ENCODE assay signal across 22 cellular contexts in genomic region chr7:98735801-98736200, GRCh38.
"Had no signal": no experiment of that assay in that cellular context is flagged by ENCODE, and none has a peak within 500 bp of the region (broad histone marks: within the 10 kb centered on the region; RNA-seq: fewer than 3 reads in every experiment).

No MANE protein-coding gene starts in this region.

- H3K27ac ChIP-seq: heart left ventricle, left ventricle myocardium inferior, parathyroid adenoma, right atrium auricular region, right lobe of liver, stomach, testis, thyroid gland, transverse colon, upper lobe of left lung, uterus had no signal

- H3K4me1 ChIP-seq: heart left ventricle, left ventricle myocardium inferior, parathyroid adenoma, right atrium auricular region, right lobe of liver, stomach, testis, thyroid gland, transverse colon, upper lobe of left lung, uterus had no signal

- H3K36me3 ChIP-seq: heart left ventricle, left ventricle myocardium inferior, right atrium auricular region, right lobe of liver, stomach, thyroid gland, transverse colon, upper lobe of left lung, uterus had no signal

- DNase-seq: heart left ventricle; hypothalamus; islet precursor cell; left ventricle myocardium inferior; naive thymus-derived CD8-positive, alpha-beta T cell; nucleus accumbens; right lobe of liver; stimulated activated CD4-positive, alpha-beta T cell treated with anti-CD3 and anti-CD28 coated beads, Interleukin-12 subunit alpha, Interleukin-12 subunit beta, amount 100 ng/mL, for 4 hours; stimulated activated CD4-positive, alpha-beta T cell treated with anti-CD3 and anti-CD28 coated beads, Interleukin-15, amount 100 ng/mL, for 24 hours; stimulated activated CD4-positive, alpha-beta T cell treated with anti-CD3 and anti-CD28 coated beads, Interleukin-2, amount 100 ng/mL, for 24 hours; stimulated activated CD4-positive, alpha-beta T cell treated with anti-CD3 and anti-CD28 coated beads, Interleukin-4, amount 100 ng/mL, for 1 hour; stimulated activated naive B cell treated with anti-CD40 and anti-IgM and Interleukin-4, amounts not matched to agents 10 μg/mL and 1 μg/mL and 100 μg/mL, for 72 hours; stimulated activated naive CD8-positive, alpha-beta T cell treated with anti-CD3 and anti-CD28 coated beads, Interleukin-15, Interleukin-2, amounts not matched to agents 100 U/mL and 50 U/mL, for 24 hours; stomach; testis; thyroid gland; transverse colon; upper lobe of left lung; uterus had no signal

- H3K27me3 ChIP-seq: right atrium auricular region, right lobe of liver, testis, thyroid gland, transverse colon, upper lobe of left lung, uterus had no signal

- H3K4me3 ChIP-seq: heart left ventricle, left ventricle myocardium inferior, right atrium auricular region, right lobe of liver, smooth muscle cell, stomach, testis, thyroid gland, transverse colon, upper lobe of left lung, uterus had no signal

- H3K9me3 ChIP-seq: right atrium auricular region, right lobe of liver, testis, thyroid gland, transverse colon, uterus had no signal

- ATAC-seq: heart left ventricle; naive thymus-derived CD8-positive, alpha-beta T cell; right lobe of liver; stimulated activated naive B cell treated with anti-CD40 and anti-IgM and Interleukin-4, amounts not matched to agents 10 μg/mL and 1 μg/mL and 100 μg/mL, for 72 hours; stimulated activated naive CD8-positive, alpha-beta T cell treated with anti-CD3 and anti-CD28 coated beads, Interleukin-15, Interleukin-2, amounts not matched to agents 100 U/mL and 50 U/mL, for 24 hours had no signal
